In the genomic region with DNA sequence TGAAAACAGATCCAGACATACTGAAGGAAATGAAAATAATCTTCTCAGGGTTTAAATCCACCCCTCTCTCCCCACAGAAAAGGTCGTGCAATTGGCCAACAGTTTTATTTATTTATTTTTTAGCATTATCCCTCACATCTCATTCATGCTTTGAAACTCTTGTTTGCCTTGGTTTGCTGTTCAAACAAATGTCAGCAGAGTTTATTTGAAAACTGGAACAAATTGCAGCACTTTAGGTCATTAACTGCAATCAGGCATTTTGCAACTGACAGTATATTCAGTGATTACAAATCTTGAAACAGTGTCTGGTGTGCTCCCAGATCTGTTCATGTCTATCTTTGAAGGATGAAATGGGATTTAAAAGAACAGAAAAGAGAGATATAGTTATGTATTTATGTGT, we compare ENCODE assay signal across 20 cellular contexts.
DNase-seq lines count a peak whose midpoint lies in the region; ATAC-seq and TF ChIP-seq lines count a peak whose summit lies in the region.
"Had no signal": no experiment of that assay in that cellular context is flagged by ENCODE, and none has a peak within 500 bp of the region (broad histone marks: within the 10 kb centered on the region; RNA-seq: fewer than 3 reads in every experiment).

No MANE protein-coding gene starts in this region.

- TF ChIP-seq CTCF in LNCaP clone FGC (IDR thresholded peaks at IDR 0.05; ENCODE audit: control insufficient read depth, extremely low read depth, insufficient read depth) (no peak), SU-DHL-6 (IDR thresholded peaks at IDR 0.05; ENCODE audit: insufficient read depth, low read length, poor library complexity, severe bottlenecking) (no peak), tibial artery (IDR thresholded peaks at IDR 0.05) (no peak)

- no peaks in the 10 kb centered on the region for H3K9me2 ChIP-seq in SU-DHL-6 (replicated peaks; ENCODE audit: insufficient read depth, low read length)

- H3K9ac ChIP-seq in SU-DHL-6 (ENCODE audit: low read length) = peak overlapping the region; percentile 54

- H3K27ac Mint-ChIP-seq in activated naive CD4-positive, alpha-beta T cell treated with anti-CD3 and anti-CD28 coated beads, Interleukin-2, amount 10 ng/mL, durations not matched to agents 7 days and 5 days = no peak overlapping the region
- H3K27ac Mint-ChIP-seq: CD4-positive, CD25-positive, alpha-beta regulatory T cell; IgD-negative memory B cell had no signal

- H3K27me3 Mint-ChIP-seq in activated naive CD4-positive, alpha-beta T cell treated with anti-CD3 and anti-CD28 coated beads, Interleukin-2, amount 10 ng/mL, durations not matched to agents 7 days and 5 days = no peaks in the 10 kb centered on the region
- H3K27me3 Mint-ChIP-seq: IgD-negative memory B cell had no signal

- H3K9me3 ChIP-seq in SU-DHL-6 (ENCODE audit: insufficient read depth, low read length) = no peaks in the 10 kb centered on the region
- peaks cover 0 to 5% (median 0%) of the 10 kb centered on the region in 3 donors for H3K9me3 ChIP-seq in tibial artery
- H3K9me3 ChIP-seq: upper lobe of right lung had no signal

- H3K9me3 Mint-ChIP-seq in activated naive CD4-positive, alpha-beta T cell treated with anti-CD3 and anti-CD28 coated beads, Interleukin-2, amount 10 ng/mL, durations not matched to agents 7 days and 5 days = no peaks in the 10 kb centered on the region

- H3K27me3 ChIP-seq in SU-DHL-6 (ENCODE audit: low read length) (no peaks in the 10 kb centered on the region), tibial artery (no peaks in the 10 kb centered on the region)
- H3K27me3 ChIP-seq: upper lobe of right lung had no signal

- no peaks in the 10 kb centered on the region for H3K4me1 ChIP-seq in tibial artery
- H3K4me1 ChIP-seq: upper lobe of right lung had no signal

- intact Hi-C loops in tibial artery (cut with DNase I; ENCODE audit: low total_unique reads) = no loop called here

- H3K4me3 ChIP-seq in LNCaP clone FGC (ENCODE audit: low read depth, low read length) (no peak overlapping the region), SU-DHL-6 (ENCODE audit: insufficient read depth, low read length, poor library complexity, severe bottlenecking) (peak overlapping the region; percentile 19), tibial artery (no peak overlapping the region)
- H3K4me3 ChIP-seq: upper lobe of right lung had no signal

- H3K36me3 ChIP-seq in SU-DHL-6 (ENCODE audit: low read length) (no peaks in the 10 kb centered on the region), tibial artery (no peaks in the 10 kb centered on the region)
- H3K36me3 ChIP-seq: upper lobe of right lung had no signal

- no peak overlapping the region for H3K4me3 Mint-ChIP-seq in activated naive CD4-positive, alpha-beta T cell treated with anti-CD3 and anti-CD28 coated beads, Interleukin-2, amount 10 ng/mL, durations not matched to agents 7 days and 5 days
- H3K4me3 Mint-ChIP-seq: CD4-positive, CD25-positive, alpha-beta regulatory T cell; IgD-negative memory B cell had no signal

- DNase-seq in COR-L47 (lab: John Stamatoyannopoulos, UW) = peak; percentile 88
- peak; percentile 80 for DNase-seq in LNCaP clone FGC (ENCODE audit: low read depth)
- DNase-seq in NCI-H2081 treated with DMSO at 0.1 percent for 48 hours (lab: John Stamatoyannopoulos, UW) = peak; percentile 99
- DNase-seq in activated naive CD4-positive, alpha-beta T cell treated with anti-CD3 and anti-CD28 coated beads, Interleukin-2, amount 10 ng/mL, durations not matched to agents 7 days and 5 days = no peak
- no peak for DNase-seq in tibial artery
- DNase-seq: activated CD4-positive, alpha-beta T cell treated with anti-CD3 and anti-CD28 coated beads for 48 hours; activated CD8-positive, alpha-beta memory T cell treated with anti-CD3 and anti-CD28 coated beads, Interleukin-2, amount 50 U/mL, for 4 hours; activated gamma-delta T cell treated with Interleukin-2 at 50 U/mL for 16 hours; amygdala; CD4-positive, CD25-positive, alpha-beta regulatory T cell; central memory CD4-positive, alpha-beta T cell; effector CD4-positive, alpha-beta T cell; NCI-H82; stimulated activated CD4-positive, alpha-beta T cell treated with anti-CD3 and anti-CD28 coated beads, Interleukin-1b, Interleukin-23, amount 100 ng/mL, for 48 hours; upper lobe of right lung had no signal

- ATAC-seq in GM18870 (IDR thresholded peaks at IDR 0.05; ENCODE audit: unreplicated experiment) (no peak), GM19463 (IDR thresholded peaks at IDR 0.05; ENCODE audit: unreplicated experiment) (no peak)
- ATAC-seq: Panc1, upper lobe of right lung had no signal

- no peaks in the 10 kb centered on the region for H4K20me1 ChIP-seq in SU-DHL-6 (ENCODE audit: low read depth, low read length)

- H3F3A ChIP-seq in SU-DHL-6 (ENCODE audit: insufficient read depth) = peaks cover 42% of the 10 kb centered on the region

- H3K4me1 Mint-ChIP-seq in activated naive CD4-positive, alpha-beta T cell treated with anti-CD3 and anti-CD28 coated beads, Interleukin-2, amount 10 ng/mL, durations not matched to agents 7 days and 5 days = no peaks in the 10 kb centered on the region
- H3K4me1 Mint-ChIP-seq: IgD-negative memory B cell had no signal

- H3K36me3 Mint-ChIP-seq in activated naive CD4-positive, alpha-beta T cell treated with anti-CD3 and anti-CD28 coated beads, Interleukin-2, amount 10 ng/mL, durations not matched to agents 7 days and 5 days = no peaks in the 10 kb centered on the region
- H3K36me3 Mint-ChIP-seq: CD4-positive, CD25-positive, alpha-beta regulatory T cell; IgD-negative memory B cell had no signal

- H3K27ac ChIP-seq in SU-DHL-6 (ENCODE audit: low read depth, low read length) (peak overlapping the region; percentile 99), tibial artery (no peak overlapping the region)
- H3K27ac ChIP-seq: upper lobe of right lung had no signal

- CTCF ChIA-PET in activated naive CD4-positive, alpha-beta T cell treated with anti-CD3 and anti-CD28 coated beads, Interleukin-2, amount 10 ng/mL, durations not matched to agents 7 days and 5 days (lab: Charles Lee) = no interaction called here

- H3K4me2 ChIP-seq in SU-DHL-6 (ENCODE audit: low read depth, low read length, poor library complexity, severe bottlenecking) = peak overlapping the region; percentile 86

- H3K79me2 ChIP-seq in SU-DHL-6 (ENCODE audit: insufficient read depth, low read length) = peaks cover 25% of the 10 kb centered on the region

- H2AFZ ChIP-seq in SU-DHL-6 (ENCODE audit: low read depth, low read length, severe bottlenecking) = no peak overlapping the region

Comparison
In these comparisons a context has a peak if more than half of its experiments do, and no peak if none do; other contexts are left out.
1. DNase-seq: peak in COR-L47 (single experiment), LNCaP clone FGC (single experiment) and NCI-H2081 treated with DMSO at 0.1 percent for 48 hours (single experiment); none in activated naive CD4-positive, alpha-beta T cell treated with anti-CD3 and anti-CD28 coated beads, Interleukin-2, amount 10 ng/mL, durations not matched to agents 7 days and 5 days (single experiment) and tibial artery (0 of 2).